In the genomic region with DNA sequence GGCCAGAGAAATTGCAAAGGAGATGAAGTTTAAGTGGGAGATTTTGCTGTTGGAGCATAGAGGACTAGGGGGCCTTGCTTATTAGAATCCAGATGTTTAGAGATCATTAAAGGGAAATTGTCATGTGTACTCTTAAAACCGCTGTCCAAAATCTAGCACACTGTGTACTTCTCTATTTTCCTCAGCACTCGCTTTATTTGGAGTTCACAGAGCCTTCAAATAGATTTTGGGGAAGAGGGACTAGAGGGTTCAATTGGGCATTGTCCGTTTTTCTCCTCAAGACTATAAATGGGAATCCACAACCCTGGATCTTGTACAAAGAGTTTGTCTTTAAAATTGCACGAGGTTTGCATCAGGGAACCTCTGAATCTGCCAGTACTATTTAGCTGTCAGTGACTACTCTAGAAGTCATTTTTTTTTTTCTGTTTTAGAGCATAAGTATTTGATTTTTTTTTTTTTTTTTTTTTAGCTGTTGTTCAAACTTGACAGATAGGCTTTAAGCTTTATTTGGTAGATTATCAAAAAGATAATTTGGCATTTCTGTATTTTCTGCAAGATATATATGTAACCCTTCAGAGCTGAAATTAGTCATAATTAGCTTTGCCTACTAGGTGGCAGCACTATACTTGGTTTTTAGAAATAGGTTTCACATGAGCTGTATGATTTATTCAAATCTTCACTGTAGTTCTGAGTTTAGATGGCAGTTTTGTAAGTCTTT, we compare ENCODE assay signal across 8 cellular contexts. TPM values are rescaled to one million over a fixed set of nuclear protein-coding genes. Genes with fewer than 3 reads are reported as not detected.
A peak's percentile ranks its signal among the peaks of the same experiment; 100 is the strongest.
DNase-seq lines count a peak whose midpoint lies in the region; ATAC-seq and TF ChIP-seq lines count a peak whose summit lies in the region.

No MANE protein-coding gene starts in this region.

- peak; percentile 58 for DNase-seq in DMS53 (lab: John Stamatoyannopoulos, UW)
- DNase-seq in HL-60 (ENCODE audit: low read depth in 1 of 2, low spot score in 1 of 2): peak in 1 of 2 experiments; percentile 9
- peak; percentile 17 for DNase-seq in SKM-1 treated with dmso at 0.1 percent for 144 hours (lab: John Stamatoyannopoulos, UW; ENCODE audit: unreplicated experiment)
- no peak for DNase-seq in testis
- no peak for DNase-seq in T-cell
- DNase-seq in GM23338 (ENCODE audit: low spot score): no peak

- H4K20me1 ChIP-seq in GM23338 (replicated peaks; ENCODE audit: insufficient read depth): 0 out of 2 replicates have a peak, but pooled peaks cover 6% of the 10 kb centered on the region

- TF ChIP-seq CTCF in HL-60 (IDR thresholded peaks at IDR 0.05; ENCODE audit: insufficient read depth, low read length) (peak; percentile 25), gastroesophageal sphincter (IDR thresholded peaks at IDR 0.05) (peak in 2 of 4 experiments; percentile 22 to 24), testis (IDR thresholded peaks at IDR 0.05) (peak in 1 of 3 experiments; percentile 30), GM23338 (conservative IDR thresholded peaks at IDR 0.05; ENCODE audit: low read depth in 2 of 2) (peak in 1 of 2 experiments; percentile 55; a peak in 3 of 4 replicates)

- POLR2A ChIA-PET in T-cell (lab: Charles Lee): interaction anchor here (0.5 to 0.7 kb wide), 7 partner anchors 11 to 1260 kb away, joined by 3 to 8 read pairs (median 4); a partner anchor contains a TSS

- peaks cover 0 to 13% (median 0%) of the 10 kb centered on the region in 3 donors for H3K4me1 ChIP-seq in gastroesophageal sphincter
- H3K4me1 ChIP-seq in testis: peaks cover 14% of the 10 kb centered on the region
- no peaks in the 10 kb centered on the region for H3K4me1 ChIP-seq in GM23338 (ENCODE audit: insufficient read depth)

- H3K79me2 ChIP-seq in GM23338 (replicated peaks; ENCODE audit: insufficient read depth): peaks cover 9% of the 10 kb centered on the region; the same call in 1 of the 2 replicates

- TF ChIP-seq EP300 in gastroesophageal sphincter (IDR thresholded peaks at IDR 0.05): no peak

- H3K9me2 ChIP-seq in GM23338 (ENCODE audit: insufficient read depth): no peaks in the 10 kb centered on the region

- peaks cover 32% of the 10 kb centered on the region for H3K36me3 Mint-ChIP-seq in T-cell
- H3K36me3 Mint-ChIP-seq in GM23338 (ENCODE audit: low read depth): peaks cover 55% of the 10 kb centered on the region

- no peak overlapping the region for H3K4me3 Mint-ChIP-seq in T-cell
- H3K4me3 Mint-ChIP-seq in GM23338: no peak overlapping the region

- H3K27ac ChIP-seq in HL-60 (replicated peaks): no peak overlapping the region
- H3K27ac ChIP-seq in gastroesophageal sphincter: peak overlapping the region in 1 of 4 donors; percentile 1
- peak overlapping the region; percentile 60 to 61 for H3K27ac ChIP-seq in testis
- H3K27ac ChIP-seq in GM23338 (ENCODE audit: low read depth): no peak overlapping the region

- WGBS in gastroesophageal sphincter (ENCODE audit: low coverage in 1 of 2), 2 donors: 36 to 40% methylated on average over 2 to 4 of the region's 4 CpGs
- WGBS in testis, 2 donors: 41 to 52% methylated on average over 4 of the region's 4 CpGs

- CTCF ChIA-PET in T-cell (lab: Charles Lee): interaction anchor here (0.6 to 1.1 kb wide), 11 partner anchors 9 to 532 kb away, joined by 3 to 10 read pairs (median 4); a partner anchor contains a TSS

- H3K4me1 Mint-ChIP-seq in T-cell (peaks cover 0 to 5% (median 4%) of the 10 kb centered on the region in 3 donors), GM23338 (no peaks in the 10 kb centered on the region)

- H3K36me3 ChIP-seq in gastroesophageal sphincter: peaks cover 0 to 48% of the 10 kb centered on the region in 2 donors
- H3K36me3 ChIP-seq in testis (ENCODE audit: low read depth, missing control alignments): no peaks in the 10 kb centered on the region
- H3K36me3 ChIP-seq in GM23338 (ENCODE audit: insufficient read depth): peaks cover 19% of the 10 kb centered on the region; the same call in 1 of the 2 replicates

- H3K27me3 ChIP-seq in HL-60 (ENCODE audit: insufficient read depth, poor library complexity, severe bottlenecking): no peaks in the 10 kb centered on the region
- no peaks in the 10 kb centered on the region for H3K27me3 ChIP-seq in gastroesophageal sphincter
- H3K27me3 ChIP-seq in testis: no peaks in the 10 kb centered on the region
- H3K27me3 ChIP-seq in GM23338 (ENCODE audit: insufficient read depth): no peaks in the 10 kb centered on the region

- peak; percentile 78 for ATAC-seq in GM19372 (IDR thresholded peaks at IDR 0.05; ENCODE audit: low read depth, unreplicated experiment)
- peak; percentile 63 for ATAC-seq in gastroesophageal sphincter
- no peak for ATAC-seq in T-cell (replicated peaks in 1 of 4)
- ATAC-seq in GM23338: no peak

- H3K4me2 ChIP-seq in GM23338: no peak overlapping the region

- no peaks in the 10 kb centered on the region for H3F3A ChIP-seq in GM23338 (replicated peaks; ENCODE audit: low read depth)

- H2AFZ ChIP-seq in GM23338: no peak overlapping the region

- no peaks in the 10 kb centered on the region for H3K9me3 Mint-ChIP-seq in T-cell
- H3K9me3 Mint-ChIP-seq in GM23338: no peaks in the 10 kb centered on the region

- intact Hi-C loops in testis (cut with DNase I; ENCODE audit: low total_unique reads): no loop called here

- H3K4me3 ChIP-seq in HL-60 (replicated peaks; ENCODE audit: insufficient read depth, low read length) (no peak overlapping the region), gastroesophageal sphincter (no peak overlapping the region), testis (no peak overlapping the region), GM23338 (no peak overlapping the region)

- H3K27me3 Mint-ChIP-seq in T-cell (no peaks in the 10 kb centered on the region), GM23338 (ENCODE audit: insufficient read depth, low read depth, poor library complexity) (no peaks in the 10 kb centered on the region)

- no peaks in the 10 kb centered on the region for H3K9me3 ChIP-seq in gastroesophageal sphincter
- H3K9me3 ChIP-seq in testis: no peaks in the 10 kb centered on the region

- TF ChIP-seq POLR2A in gastroesophageal sphincter (IDR thresholded peaks at IDR 0.05): no peak
- no peak for TF ChIP-seq POLR2A in testis (IDR thresholded peaks at IDR 0.05)

- H3K27ac Mint-ChIP-seq in T-cell (no peak overlapping the region), GM23338 (no peak overlapping the region)

TF ChIP-seq in GM23338, 12 proteins besides CTCF, POLR2A, EP300 and RAD21 (continues in another document):
- TF ChIP-seq, protein P1, sequence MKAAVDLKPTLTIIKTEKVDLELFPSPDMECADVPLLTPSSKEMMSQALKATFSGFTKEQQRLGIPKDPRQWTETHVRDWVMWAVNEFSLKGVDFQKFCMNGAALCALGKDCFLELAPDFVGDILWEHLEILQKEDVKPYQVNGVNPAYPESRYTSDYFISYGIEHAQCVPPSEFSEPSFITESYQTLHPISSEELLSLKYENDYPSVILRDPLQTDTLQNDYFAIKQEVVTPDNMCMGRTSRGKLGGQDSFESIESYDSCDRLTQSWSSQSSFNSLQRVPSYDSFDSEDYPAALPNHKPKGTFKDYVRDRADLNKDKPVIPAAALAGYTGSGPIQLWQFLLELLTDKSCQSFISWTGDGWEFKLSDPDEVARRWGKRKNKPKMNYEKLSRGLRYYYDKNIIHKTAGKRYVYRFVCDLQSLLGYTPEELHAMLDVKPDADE (IDR thresholded peaks at IDR 0.05): no peak
- TF ChIP-seq ZNF114 (CRISPR knock-in tag; IDR thresholded peaks at IDR 0.05): no peak

RNA-seq across cellular contexts. Expression of a gene that starts 14.2 kb away (rescaled TPM):
- total RNA-seq in gastroesophageal sphincter (10 to 100 TPM; 11.4 to 22.9 (median 14.4) TPM), testis (10 to 100 TPM; 39.5 to 81.8 TPM), T-cell (10 to 100 TPM; 23.1 to 30.9 (median 24.8) TPM)
- polyA plus RNA-seq in testis (ENCODE audit: insufficient read depth, low read depth, low replicate concordance) (69.3 TPM), GM23338 (2016; fragmentation: Nextera tagmentation; extraction: Ambion mirVana) (64.1 and 71.6 TPM in 2 replicates)
- 53.7 and 57.6 TPM in 2 replicates for total RNA-seq in GM23338 (2014; rRNA removed; shearing (Covaris generic))

RNA-seq across cellular contexts. Expression of a gene that starts 14.3 kb away (rescaled TPM):
- total RNA-seq in gastroesophageal sphincter (10 to 100 TPM; 33.5 to 70.5 (median 53.8) TPM), testis (100 to 1,000 TPM; 122 to 158 TPM), T-cell (100 to 1,000 TPM; 121 to 161 (median 146) TPM)
- polyA plus RNA-seq in testis (ENCODE audit: insufficient read depth, low read depth, low replicate concordance) (91.0 TPM), GM23338 (2016; fragmentation: Nextera tagmentation; extraction: Ambion mirVana) (78.4 and 84.2 TPM in 2 replicates)
- 49.0 and 50.5 TPM in 2 replicates for total RNA-seq in GM23338 (2014; rRNA removed; shearing (Covaris generic))

RNA-seq across cellular contexts. Expression of a gene that starts 35.9 kb away (rescaled TPM):
- total RNA-seq in gastroesophageal sphincter (1 to 10 TPM; 5.0 to 7.7 (median 6.5) TPM), testis (10 to 100 TPM; 15.7 TPM), T-cell (10 to 100 TPM in 4 of 5 donors, 1 to 10 TPM in 1; 5.5 to 15.3 (median 13.9) TPM)
- polyA plus RNA-seq in testis (ENCODE audit: insufficient read depth, low read depth, low replicate concordance) (11.0 TPM), GM23338 (2016; fragmentation: Nextera tagmentation; extraction: Ambion mirVana) (18.0 and 19.6 TPM in 2 replicates)
- total RNA-seq in GM23338 (2014; rRNA removed; shearing (Covaris generic)): 19.9 and 23.1 TPM in 2 replicates

Comparison
In these comparisons a context has a peak if more than half of its experiments do, and no peak if none do; other contexts are left out.
1. DNase-seq: peak in DMS53 (single experiment) and SKM-1 treated with dmso at 0.1 percent for 144 hours (single experiment); none in testis (single experiment), T-cell (0 of 34) and GM23338 (single experiment).
2. ATAC-seq: peak in GM19372 (single experiment) and gastroesophageal sphincter (single experiment); none in T-cell (0 of 4) and GM23338 (single experiment).
3. H3K27ac ChIP-seq: peak in testis (2 of 2); none in HL-60 (single experiment) and GM23338 (single experiment).